ENCODE assay signal across 23 cellular contexts in genomic region chr1:14412235-14412634, GRCh38.
"Had no signal": no experiment of that assay in that cellular context is flagged by ENCODE, and none has a peak within 500 bp of the region (broad histone marks: within the 10 kb centered on the region; RNA-seq: fewer than 3 reads in every experiment).

No MANE protein-coding gene starts in this region.

- DNase-seq: colonic mucosa; cortex of kidney; effector CD4-positive, alpha-beta T cell; effector memory CD4-positive, alpha-beta T cell; erythroblast; esophagus squamous epithelium; foreskin fibroblast; foreskin melanocyte; gastrocnemius medialis; glutamatergic neuron; head of caudate nucleus; heart right ventricle; hippocampal formation; left cardiac atrium; left lung; left ventricle myocardium superior; lower lobe of right lung; mesendoderm; midbrain had no signal

- H3K36me3 ChIP-seq: colonic mucosa, esophagus squamous epithelium, gastrocnemius medialis, heart right ventricle, left lung, lower lobe of right lung had no signal

- H3K27me3 ChIP-seq: colonic mucosa, esophagus squamous epithelium, gastrocnemius medialis, left lung had no signal

- H3K27ac ChIP-seq: colonic mucosa, epithelial cell of prostate, esophagus squamous epithelium, gastrocnemius medialis, heart right ventricle, left lung, lower lobe of right lung had no signal

- FAIRE-seq: islet of Langerhans, keratinocyte had no signal

- H3K4me3 ChIP-seq: colonic mucosa, esophagus squamous epithelium, gastrocnemius medialis, heart right ventricle, left lung, lower lobe of right lung had no signal

- H3K9me3 ChIP-seq: colonic mucosa, esophagus squamous epithelium, gastrocnemius medialis, heart right ventricle, left lung, lower lobe of right lung had no signal

- H3K4me1 ChIP-seq: colonic mucosa, esophagus squamous epithelium, gastrocnemius medialis, left lung, lower lobe of right lung had no signal

- ATAC-seq: esophagus mucosa, gastrocnemius medialis, heart right ventricle, left cardiac atrium, left lung, left ventricle myocardium superior, lower lobe of right lung had no signal
